1 cellular context compared by ENCODE assay signal in genomic region chr12:132455565-132455964, GRCh38.
TF ChIP-seq lines count a peak whose summit lies in the region.

No MANE protein-coding gene starts in this region.

TF ChIP-seq in K562, 482 proteins besides CTCF, POLR2A, EP300 and RAD21:
- TF ChIP-seq DNMT1 (IDR thresholded peaks at IDR 0.05) (no peak), MAFG (tag; conservative IDR thresholded peaks at IDR 0.05) (no peak), NR0B1 (IDR thresholded peaks at IDR 0.05; ENCODE audit: partially characterized antibody) (no peak), C11orf30 (IDR thresholded peaks at IDR 0.05; ENCODE audit: low read depth) (no peak), ZBTB11 (CRISPR knock-in tag; IDR thresholded peaks at IDR 0.05) (no peak), NR3C1 (CRISPR knock-in tag; IDR thresholded peaks at IDR 0.05) (no peak), NFE2 (IDR thresholded peaks at IDR 0.05; ENCODE audit: low read depth) (no peak), HNRNPUL1 (IDR thresholded peaks at IDR 0.05; ENCODE audit: low read length) (no peak), IRF2 (CRISPR knock-in tag; IDR thresholded peaks at IDR 0.05) (no peak)
TF ChIP-seq in K562: peak in this region for 0.
